ENCODE assay signal across 24 cellular contexts in the genomic region with DNA sequence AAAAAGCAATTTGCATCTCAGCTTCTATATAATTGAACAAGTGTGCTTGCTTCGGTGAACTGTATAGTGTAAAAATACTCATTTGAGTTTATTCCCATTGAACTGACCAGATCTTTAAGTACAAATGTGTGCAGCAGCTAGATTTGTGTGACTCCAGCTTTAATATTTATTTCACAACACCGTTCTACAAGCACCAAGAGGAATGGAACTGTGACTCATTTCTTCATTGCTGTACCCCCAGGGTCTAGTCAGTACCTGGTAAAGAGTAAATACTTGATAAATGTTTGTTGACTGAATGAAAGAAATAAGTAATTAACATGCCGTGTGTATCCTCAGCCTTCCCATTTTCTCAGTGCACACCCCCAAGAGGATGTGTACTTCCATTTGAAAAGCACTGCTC.
"Had no signal": no experiment of that assay in that cellular context is flagged by ENCODE, and none has a peak within 500 bp of the region (broad histone marks: within the 10 kb centered on the region; RNA-seq: fewer than 3 reads in every experiment).

No MANE protein-coding gene starts in this region.

- H3K36me3 ChIP-seq: colonic mucosa, esophagus squamous epithelium, gastrocnemius medialis, left lung, prostate gland, spleen, tibial artery had no signal

- H3K27me3 ChIP-seq: colonic mucosa, esophagus squamous epithelium, gastrocnemius medialis, left lung, spleen, testis, tibial artery had no signal

- H3K4me1 ChIP-seq: colonic mucosa, esophagus squamous epithelium, gastrocnemius medialis, left lung, prostate gland, spleen, testis, tibial artery had no signal

- H3K4me3 ChIP-seq: colonic mucosa, esophagus squamous epithelium, gastrocnemius medialis, left lung, prostate gland, skin epidermis, spleen, testis, tibial artery had no signal

- H3K9me3 ChIP-seq: colonic mucosa, esophagus squamous epithelium, gastrocnemius medialis, left lung, prostate gland, spleen, testis, tibial artery had no signal

- DNase-seq: colonic mucosa; effector CD8-positive, alpha-beta T cell; endodermal cell; erythroblast; esophagus squamous epithelium; gastrocnemius medialis; head of caudate nucleus; left cardiac atrium; left lung; mesendoderm; midbrain; naive thymus-derived CD8-positive, alpha-beta T cell; nephron progenitor cell; nucleus accumbens; right cardiac atrium; spleen; stimulated activated CD4-positive, alpha-beta T cell treated with anti-CD3 and anti-CD28 coated beads, Interleukin-4, amount 100 ng/mL, for 4 hours; stimulated activated naive CD8-positive, alpha-beta T cell treated with anti-CD3 and anti-CD28 coated beads, Interleukin-15, Interleukin-2, amounts not matched to agents 100 U/mL and 50 U/mL, for 24 hours; substantia nigra; testis; tibial artery had no signal

- ATAC-seq: gastrocnemius medialis; left cardiac atrium; left lung; naive thymus-derived CD8-positive, alpha-beta T cell; right cardiac atrium; stimulated activated memory B cell treated with anti-CD40 and anti-IgM and Interleukin-4, amounts not matched to agents 10 μg/mL and 1 μg/mL and 100 μg/mL, for 72 hours; stimulated activated naive CD8-positive, alpha-beta T cell treated with anti-CD3 and anti-CD28 coated beads, Interleukin-15, Interleukin-2, amounts not matched to agents 100 U/mL and 50 U/mL, for 24 hours had no signal

- H3K27ac ChIP-seq: colonic mucosa, esophagus squamous epithelium, gastrocnemius medialis, left lung, prostate gland, skin epidermis, spleen, testis, tibial artery had no signal
